28 cellular contexts compared by ENCODE assay signal in the genomic region with DNA sequence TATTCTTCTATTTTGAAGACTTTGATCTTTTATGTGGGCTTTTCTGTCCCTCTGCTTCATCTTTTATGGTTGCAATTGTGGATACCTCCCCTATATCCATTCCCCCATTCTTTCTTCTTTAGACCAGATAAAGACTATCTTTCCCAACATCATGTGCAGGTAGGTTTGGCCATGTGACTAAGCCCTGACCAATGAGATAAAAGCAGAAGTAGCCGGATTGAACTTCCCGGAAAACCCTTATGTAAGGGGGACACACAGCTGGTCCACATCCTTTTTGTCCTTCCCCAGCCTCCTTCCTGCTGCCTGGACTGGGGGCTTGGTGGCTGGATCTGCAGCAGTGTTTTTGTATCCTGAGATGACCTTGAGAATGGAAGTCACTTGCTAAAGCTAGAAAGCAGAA.
"Had no signal": no experiment of that assay in that cellular context is flagged by ENCODE, and none has a peak within 500 bp of the region (broad histone marks: within the 10 kb centered on the region; RNA-seq: fewer than 3 reads in every experiment).

No MANE protein-coding gene starts in this region.

- H3K4me3 Mint-ChIP-seq: immature natural killer cell; mesothelial cell of epicardium; naive B cell; natural killer cell; nephron progenitor cell; stimulated activated memory B cell treated with anti-CD40 and anti-IgM and Interleukin-4, amounts not matched to agents 10 μg/mL and 1 μg/mL and 100 μg/mL, for 72 hours; stimulated activated naive CD8-positive, alpha-beta T cell treated with anti-CD3 and anti-CD28 coated beads, Interleukin-15, amount 100 ng/mL, for 72 hours had no signal

- H3K4me3 ChIP-seq: left lung, lower lobe of right lung, ovary, right atrium auricular region, right lobe of liver, smooth muscle cell, testis, thyroid gland, transverse colon, upper lobe of left lung, vagina had no signal

- H3K27me3 ChIP-seq: left lung, ovary, right atrium auricular region, right lobe of liver, testis, thyroid gland, transverse colon, upper lobe of left lung, vagina had no signal

- ATAC-seq: left colon; left lung; lower lobe of right lung; natural killer cell; right lobe of liver; stimulated activated memory B cell treated with anti-CD40 and anti-IgM and Interleukin-4, amounts not matched to agents 10 μg/mL and 1 μg/mL and 100 μg/mL, for 72 hours; stimulated activated naive CD8-positive, alpha-beta T cell treated with anti-CD3 and anti-CD28 coated beads, Interleukin-15, amount 100 ng/mL, for 72 hours had no signal

- H3K4me1 Mint-ChIP-seq: immature natural killer cell; mesothelial cell of epicardium; natural killer cell; nephron progenitor cell; stimulated activated naive CD8-positive, alpha-beta T cell treated with anti-CD3 and anti-CD28 coated beads, Interleukin-15, amount 100 ng/mL, for 72 hours had no signal

- DNase-seq: immature natural killer cell; kidney; left colon; left lung; lower lobe of right lung; mesendoderm; naive B cell; natural killer cell; nephron progenitor cell; ovary; right lobe of liver; stimulated activated CD4-positive, alpha-beta T cell treated with anti-CD3 and anti-CD28 coated beads, Interleukin-1b, Interleukin-23, amount 100 ng/mL, for 48 hours; stimulated activated CD4-positive, alpha-beta T cell treated with anti-CD3 and anti-CD28 coated beads, Interleukin-2, amount 100 ng/mL, for 48 hours; stimulated activated CD4-positive, alpha-beta T cell treated with anti-CD3 and anti-CD28 coated beads, Interleukin-4, amount 100 ng/mL, for 4 hours; stimulated activated CD8-positive, alpha-beta memory T cell treated with anti-CD3 and anti-CD28 coated beads, Interleukin-4, amount 100 ng/mL, for 48 hours; stimulated activated naive CD4-positive, alpha-beta T cell treated with Interleukin-2 at 50 U/mL for 16 hours; stimulated activated naive CD8-positive, alpha-beta T cell treated with anti-CD3 and anti-CD28 coated beads, Interleukin-15, amount 100 ng/mL, for 72 hours; testis; thyroid gland; transverse colon; upper lobe of left lung had no signal

- H3K36me3 ChIP-seq: left lung, lower lobe of right lung, ovary, right atrium auricular region, right lobe of liver, thyroid gland, transverse colon, upper lobe of left lung, vagina had no signal

- H3K9me3 ChIP-seq: left lung, lower lobe of right lung, ovary, right atrium auricular region, right lobe of liver, testis, thyroid gland, transverse colon, upper lobe of left lung, vagina had no signal

- H3K9me3 Mint-ChIP-seq: immature natural killer cell; mesothelial cell of epicardium; naive B cell; natural killer cell; nephron progenitor cell; stimulated activated memory B cell treated with anti-CD40 and anti-IgM and Interleukin-4, amounts not matched to agents 10 μg/mL and 1 μg/mL and 100 μg/mL, for 72 hours; stimulated activated naive CD8-positive, alpha-beta T cell treated with anti-CD3 and anti-CD28 coated beads, Interleukin-15, amount 100 ng/mL, for 72 hours had no signal

- H3K36me3 Mint-ChIP-seq: immature natural killer cell; mesothelial cell of epicardium; naive B cell; natural killer cell; stimulated activated memory B cell treated with anti-CD40 and anti-IgM and Interleukin-4, amounts not matched to agents 10 μg/mL and 1 μg/mL and 100 μg/mL, for 72 hours had no signal

- H3K27me3 Mint-ChIP-seq: stimulated activated memory B cell treated with anti-CD40 and anti-IgM and Interleukin-4, amounts not matched to agents 10 μg/mL and 1 μg/mL and 100 μg/mL, for 72 hours had no signal

- H3K4me1 ChIP-seq: left lung, lower lobe of right lung, right atrium auricular region, right lobe of liver, testis, transverse colon, vagina had no signal

- H3K27ac ChIP-seq: left lung, lower lobe of right lung, ovary, right atrium auricular region, right lobe of liver, testis, thyroid gland, transverse colon, upper lobe of left lung, vagina had no signal

- FAIRE-seq: islet of Langerhans, kidney had no signal

- H3K27ac Mint-ChIP-seq: immature natural killer cell; mesothelial cell of epicardium; naive B cell; natural killer cell; nephron progenitor cell; progenitor cell of endocrine pancreas; stimulated activated memory B cell treated with anti-CD40 and anti-IgM and Interleukin-4, amounts not matched to agents 10 μg/mL and 1 μg/mL and 100 μg/mL, for 72 hours; stimulated activated naive CD8-positive, alpha-beta T cell treated with anti-CD3 and anti-CD28 coated beads, Interleukin-15, amount 100 ng/mL, for 72 hours had no signal
